1 cellular context compared by ENCODE assay signal in the genomic region with DNA sequence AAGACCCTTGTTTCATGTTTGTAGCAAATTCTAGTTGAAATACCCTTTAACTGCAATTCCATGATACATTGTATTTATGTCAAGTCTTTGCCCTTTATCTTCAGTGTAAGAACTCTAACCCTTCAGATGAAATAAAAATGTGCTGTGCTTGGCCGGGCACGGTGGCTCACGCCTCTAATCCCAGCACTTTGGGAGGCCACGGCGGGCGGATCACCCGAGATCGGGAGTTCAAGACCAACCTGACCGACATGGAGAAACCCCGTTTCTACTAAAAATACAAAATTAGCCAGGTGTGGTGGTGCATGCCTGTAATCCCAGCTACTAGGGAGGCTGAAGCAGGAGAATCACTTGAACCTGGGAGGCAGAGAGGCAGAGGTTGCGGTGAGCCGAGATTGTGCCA. TPM values are rescaled to one million over a fixed set of nuclear protein-coding genes. Genes with fewer than 3 reads are reported as not detected.
"Had no signal": no experiment of that assay in that cellular context is flagged by ENCODE, and none has a peak within 500 bp of the region (broad histone marks: within the 10 kb centered on the region; RNA-seq: fewer than 3 reads in every experiment).

No MANE protein-coding gene starts in this region.

RNA-seq across cellular contexts. Expression of a gene that starts 6.4 kb away (rescaled TPM):
- total RNA-seq: K562 had no signal
